17 cellular contexts compared by ENCODE assay signal in genomic region chr22:30104501-30105156, GRCh38.
DNase-seq lines count a peak whose midpoint lies in the region; ATAC-seq and TF ChIP-seq lines count a peak whose summit lies in the region.
"Had no signal": no experiment of that assay in that cellular context is flagged by ENCODE, and none has a peak within 500 bp of the region (broad histone marks: within the 10 kb centered on the region; RNA-seq: fewer than 3 reads in every experiment).

No MANE protein-coding gene starts in this region.

- H3K27ac ChIP-seq in BLaER1 (peak overlapping the region; percentile 4; the same call in 1 of the 2 replicates), brain microvascular endothelial cell (no peak overlapping the region)
- H3K27ac ChIP-seq: dorsolateral prefrontal cortex, KMS-11, psoas muscle, vagina had no signal

- H3K9me3 Mint-ChIP-seq in T-helper 1 cell treated with Interleukin-12 subunit alpha and Interleukin-12 subunit beta and Interleukin-4 antibody, amounts not matched to agents 30 μg/mL and 1 μg/mL, for 36 hours, result peaks cover 4% of the 10 kb centered on the region
- H3K9me3 Mint-ChIP-seq: CD14-positive monocyte had no signal

- H3K27me3 ChIP-seq in BLaER1, result no peaks in the 10 kb centered on the region
- H3K27me3 ChIP-seq in brain microvascular endothelial cell (replicated peaks), result no peaks in the 10 kb centered on the region
- H3K27me3 ChIP-seq: dorsolateral prefrontal cortex, vagina had no signal

- peaks cover 16% of the 10 kb centered on the region for H3K9me3 ChIP-seq in BLaER1
- H3K9me3 ChIP-seq: psoas muscle, vagina had no signal

- in situ Hi-C loops in brain microvascular endothelial cell (cut with HindIII; ENCODE audit: low pct_ligation_motif_present, low sequenced_read_pairs), result no loop called here

- peak overlapping the region; percentile 60 for H3K4me2 ChIP-seq in BLaER1
- H3K4me2 ChIP-seq: KMS-11 had no signal

- ATAC-seq in HG02973 (IDR thresholded peaks at IDR 0.05; ENCODE audit: unreplicated experiment), result no peak
- ATAC-seq: left lobe of liver, psoas muscle had no signal

- DNase-seq in ELR (ENCODE audit: low read depth) (peak; percentile 49), choroid plexus epithelial cell (ENCODE audit: low read depth) (peak; percentile 15), brain microvascular endothelial cell (no peak), anterior cingulate cortex (lab: John Stamatoyannopoulos, UW) (no peak)
- DNase-seq: activated CD8-positive, alpha-beta memory T cell treated with anti-CD3 and anti-CD28 coated beads, Interleukin-2, amount 50 U/mL, for 48 hours; dorsolateral prefrontal cortex; NCI-H1436 treated with DMSO at 0.1 percent for 48 hours; NCI-H446 treated with DMSO at 0.1 percent for 48 hours; psoas muscle; stimulated activated CD4-positive, alpha-beta T cell treated with anti-CD3 and anti-CD28 coated beads, Interleukin-12 subunit alpha, Interleukin-12 subunit beta, amount 100 ng/mL, for 4 hours had no signal

- no peaks in the 10 kb centered on the region for H4K20me1 ChIP-seq in BLaER1

- no peak overlapping the region for H3K9ac ChIP-seq in BLaER1
- H3K9ac ChIP-seq: KMS-11 had no signal

- no peak overlapping the region for H3K4me3 ChIP-seq in BLaER1
- no peak overlapping the region for H3K4me3 ChIP-seq in choroid plexus epithelial cell (ENCODE audit: low read depth, low read length)
- H3K4me3 ChIP-seq in brain microvascular endothelial cell (ENCODE audit: low read depth, low read length), result no peak overlapping the region
- H3K4me3 ChIP-seq: dorsolateral prefrontal cortex, psoas muscle, vagina had no signal

- peak overlapping the region; percentile 76 for H3K27ac Mint-ChIP-seq in T-helper 1 cell treated with Interleukin-12 subunit alpha and Interleukin-12 subunit beta and Interleukin-4 antibody, amounts not matched to agents 30 μg/mL and 1 μg/mL, for 36 hours
- H3K27ac Mint-ChIP-seq: CD14-positive monocyte had no signal

- TF ChIP-seq CTCF in choroid plexus epithelial cell (conservative IDR thresholded peaks at IDR 0.05; ENCODE audit: low read depth, low read length) (no peak), brain microvascular endothelial cell (IDR thresholded peaks at IDR 0.05; ENCODE audit: low read depth, low read length, missing control alignments) (no peak)

- H3K36me3 Mint-ChIP-seq in T-helper 1 cell treated with Interleukin-12 subunit alpha and Interleukin-12 subunit beta and Interleukin-4 antibody, amounts not matched to agents 30 μg/mL and 1 μg/mL, for 36 hours (ENCODE audit: low read depth), result peaks cover 2% of the 10 kb centered on the region
- H3K36me3 Mint-ChIP-seq: CD14-positive monocyte had no signal

- no peaks in the 10 kb centered on the region for H3K27me3 Mint-ChIP-seq in T-helper 1 cell treated with Interleukin-12 subunit alpha and Interleukin-12 subunit beta and Interleukin-4 antibody, amounts not matched to agents 30 μg/mL and 1 μg/mL, for 36 hours (ENCODE audit: low read depth)

- H3K4me1 Mint-ChIP-seq in T-helper 1 cell treated with Interleukin-12 subunit alpha and Interleukin-12 subunit beta and Interleukin-4 antibody, amounts not matched to agents 30 μg/mL and 1 μg/mL, for 36 hours (ENCODE audit: low read depth), result peaks cover 43% of the 10 kb centered on the region

- peaks cover 52% of the 10 kb centered on the region for H3K4me1 ChIP-seq in BLaER1
- H3K4me1 ChIP-seq: psoas muscle, vagina had no signal

- H3K36me3 ChIP-seq in BLaER1 (no peaks in the 10 kb centered on the region), brain microvascular endothelial cell (replicated peaks) (no peaks in the 10 kb centered on the region)
- H3K36me3 ChIP-seq: vagina had no signal

- peak overlapping the region; percentile 38 for H3K4me3 Mint-ChIP-seq in T-helper 1 cell treated with Interleukin-12 subunit alpha and Interleukin-12 subunit beta and Interleukin-4 antibody, amounts not matched to agents 30 μg/mL and 1 μg/mL, for 36 hours

Comparison
In these comparisons a context has a peak if more than half of its experiments do, and no peak if none do; other contexts are left out.
1. DNase-seq: peak in ELR (single experiment) and choroid plexus epithelial cell (single experiment); none in brain microvascular endothelial cell (single experiment) and anterior cingulate cortex (0 of 58).